11 cellular contexts compared by ENCODE assay signal in the genomic region with DNA sequence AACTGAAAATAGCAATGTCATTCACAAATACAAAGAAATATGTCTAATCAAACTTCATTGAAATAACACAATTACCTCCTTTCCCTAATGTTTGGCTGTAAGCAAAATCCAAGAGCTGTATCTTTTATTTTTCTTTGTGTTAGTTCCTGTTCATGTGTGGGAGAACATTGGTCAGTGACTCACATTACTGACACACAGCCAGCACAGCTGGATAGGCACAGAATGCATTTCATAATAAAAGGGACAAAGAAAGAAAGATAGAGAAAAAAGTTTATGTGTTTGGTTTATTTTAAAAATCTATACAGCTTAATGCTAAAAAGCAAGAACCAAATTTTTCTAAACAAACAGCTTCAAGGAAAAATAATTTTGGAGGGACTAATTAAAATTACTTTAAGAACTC.
DNase-seq lines count a peak whose midpoint lies in the region; TF ChIP-seq lines count a peak whose summit lies in the region.
"Had no signal": no experiment of that assay in that cellular context is flagged by ENCODE, and none has a peak within 500 bp of the region (broad histone marks: within the 10 kb centered on the region; RNA-seq: fewer than 3 reads in every experiment).

No MANE protein-coding gene starts in this region.

- H3K4me3 Mint-ChIP-seq in activated CD4-positive, alpha-beta memory T cell treated with anti-CD3 and anti-CD28 coated beads for 36 hours = no peak overlapping the region

- intact Hi-C loops in lower leg skin (cut with DNase I; ENCODE audit: low total_unique reads) = no loop called here
- intact Hi-C loops in tibial artery (cut with DNase I; ENCODE audit: low total_unique reads) = loop anchor here (10.0 kb wide), 1 partner anchor 186 kb away; a partner anchor contains a TSS
- intact Hi-C loops in activated CD4-positive, alpha-beta memory T cell treated with anti-CD3 and anti-CD28 coated beads for 36 hours (cut with micrococcal nuclease) = no loop called here

- no peaks in the 10 kb centered on the region for H3K9me3 Mint-ChIP-seq in activated CD4-positive, alpha-beta memory T cell treated with anti-CD3 and anti-CD28 coated beads for 36 hours

- POLR2A ChIA-PET in activated CD4-positive, alpha-beta memory T cell treated with anti-CD3 and anti-CD28 coated beads for 36 hours (lab: Charles Lee) = no interaction called here

- H3K36me3 ChIP-seq in MG63 (no peaks in the 10 kb centered on the region), tibial artery (no peaks in the 10 kb centered on the region)

- no peak for TF ChIP-seq CTCF in choroid plexus epithelial cell (conservative IDR thresholded peaks at IDR 0.05; ENCODE audit: low read depth, low read length)
- TF ChIP-seq CTCF in lower leg skin (IDR thresholded peaks at IDR 0.05) = no peak
- no peak for TF ChIP-seq CTCF in tibial artery (IDR thresholded peaks at IDR 0.05)

- no peaks in the 10 kb centered on the region for H3K36me3 Mint-ChIP-seq in activated CD4-positive, alpha-beta memory T cell treated with anti-CD3 and anti-CD28 coated beads for 36 hours

- no peaks in the 10 kb centered on the region for H3K27me3 ChIP-seq in MG63
- no peaks in the 10 kb centered on the region for H3K27me3 ChIP-seq in tibial artery

- no peaks in the 10 kb centered on the region for H3K27me3 Mint-ChIP-seq in activated CD4-positive, alpha-beta memory T cell treated with anti-CD3 and anti-CD28 coated beads for 36 hours

- no peaks in the 10 kb centered on the region for H3K4me1 Mint-ChIP-seq in activated CD4-positive, alpha-beta memory T cell treated with anti-CD3 and anti-CD28 coated beads for 36 hours (ENCODE audit: low read depth)

- H3K4me3 ChIP-seq in MG63 = no peak overlapping the region
- H3K4me3 ChIP-seq in choroid plexus epithelial cell (ENCODE audit: low read depth, low read length) = no peak overlapping the region
- H3K4me3 ChIP-seq in lower leg skin (ENCODE audit: low read depth, poor library complexity, severe bottlenecking) = no peak overlapping the region
- H3K4me3 ChIP-seq in tibial artery = no peak overlapping the region
- H3K4me3 ChIP-seq: GM12878 had no signal

- H3K27ac ChIP-seq in tibial artery = peak overlapping the region; percentile 75

- H3K4me1 ChIP-seq in tibial artery = peaks cover 0 to 52% (median 10%) of the 10 kb centered on the region in 4 donors

- peak; percentile 82 for DNase-seq in MG63
- DNase-seq in choroid plexus epithelial cell (ENCODE audit: low read depth) = peak; percentile 96
- peak; percentile 70 to 89 for DNase-seq in lower leg skin (ENCODE audit: low spot score in 2 of 2)
- peak; percentile 84 to 89 for DNase-seq in tibial artery
- DNase-seq in activated CD8-positive, alpha-beta memory T cell treated with anti-CD3 and anti-CD28 coated beads for 24 hours = no peak
- DNase-seq in activated CD4-positive, alpha-beta T cell treated with anti-CD3 and anti-CD28 coated beads for 4 hours = no peak
- DNase-seq in NCI-H2171 treated with DMSO at 0.1 percent for 48 hours (lab: John Stamatoyannopoulos, UW) = no peak
- no peak for DNase-seq in activated CD4-positive, alpha-beta memory T cell treated with anti-CD3 and anti-CD28 coated beads for 36 hours
- DNase-seq: activated T-cell treated with anti-CD3 and anti-CD28 coated beads for 4 hours, NCI-H524 treated with DMSO at 0.1 percent for 48 hours had no signal

- H3K27ac Mint-ChIP-seq in activated CD4-positive, alpha-beta memory T cell treated with anti-CD3 and anti-CD28 coated beads for 36 hours = no peak overlapping the region

- CTCF ChIA-PET in activated CD4-positive, alpha-beta memory T cell treated with anti-CD3 and anti-CD28 coated beads for 36 hours (lab: Charles Lee) = no interaction called here

- TF ChIP-seq POLR2A in lower leg skin (IDR thresholded peaks at IDR 0.05) = no peak

- H3K9me3 ChIP-seq in MG63 (no peaks in the 10 kb centered on the region), tibial artery (no peaks in the 10 kb centered on the region)

Comparison
In these comparisons a context has a peak if more than half of its experiments do, and no peak if none do; other contexts are left out.
1. DNase-seq: peak in MG63 (single experiment), choroid plexus epithelial cell (single experiment), lower leg skin (2 of 2) and tibial artery (2 of 2); none in activated CD8-positive, alpha-beta memory T cell treated with anti-CD3 and anti-CD28 coated beads for 24 hours (single experiment), activated CD4-positive, alpha-beta T cell treated with anti-CD3 and anti-CD28 coated beads for 4 hours (0 of 2), NCI-H2171 treated with DMSO at 0.1 percent for 48 hours (single experiment) and activated CD4-positive, alpha-beta memory T cell treated with anti-CD3 and anti-CD28 coated beads for 36 hours (single experiment).